21 cellular contexts compared by ENCODE assay signal in genomic region chr17:39661744-39662541, GRCh38. TPM values are rescaled to one million over a fixed set of nuclear protein-coding genes. Genes with fewer than 3 reads are reported as not detected.
DNase-seq lines count a peak whose midpoint lies in the region; ATAC-seq, FAIRE-seq and TF ChIP-seq lines count a peak whose summit lies in the region.
"Had no signal": no experiment of that assay in that cellular context is flagged by ENCODE, and none has a peak within 500 bp of the region (broad histone marks: within the 10 kb centered on the region; RNA-seq: fewer than 3 reads in every experiment).

No MANE protein-coding gene starts in this region.

- H3K27ac ChIP-seq in right atrium auricular region (peak overlapping the region; percentile 89 to 96), upper lobe of right lung (peak overlapping the region; percentile 58)

- H3K27ac Mint-ChIP-seq in WTC11 (no peak overlapping the region), naive B cell (peak overlapping the region in 3 of 6 donors; percentile 52 to 79 (median 59))
- H3K27ac Mint-ChIP-seq: immature natural killer cell, natural killer cell had no signal

- ATAC-seq in left cardiac atrium (no peak), WTC11 (no peak), naive B cell (ENCODE audit: low read depth in 2 of 2) (no peak), upper lobe of right lung (no peak), left lobe of liver (no peak), HG03159 (IDR thresholded peaks at IDR 0.05; ENCODE audit: unreplicated experiment) (no peak)
- ATAC-seq: effector memory CD8-positive, alpha-beta T cell; natural killer cell had no signal

- intact Hi-C loops in left cardiac atrium (cut with DNase I), result no loop called here
- intact Hi-C loops in upper lobe of right lung (cut with DNase I), result no loop called here

- H3K36me3 Mint-ChIP-seq in WTC11, result peaks cover 13% of the 10 kb centered on the region
- peaks cover 0 to 9% of the 10 kb centered on the region in 2 donors for H3K36me3 Mint-ChIP-seq in naive B cell
- H3K36me3 Mint-ChIP-seq: natural killer cell had no signal

- no peak overlapping the region for H3K4me3 ChIP-seq in right atrium auricular region
- H3K4me3 ChIP-seq in upper lobe of right lung, result no peak overlapping the region
- H3K4me3 ChIP-seq: smooth muscle cell had no signal

- no peak overlapping the region for H3K4me3 Mint-ChIP-seq in WTC11
- H3K4me3 Mint-ChIP-seq in naive B cell, result peak overlapping the region in 5 of 8 donors; percentile 34 to 80 (median 52)
- H3K4me3 Mint-ChIP-seq: CD8-positive, alpha-beta memory T cell; effector memory CD8-positive, alpha-beta T cell; immature natural killer cell; natural killer cell had no signal

- H3K9me3 Mint-ChIP-seq in WTC11 (no peaks in the 10 kb centered on the region), naive B cell (no peaks in the 10 kb centered on the region)
- H3K9me3 Mint-ChIP-seq: CD8-positive, alpha-beta memory T cell; effector memory CD8-positive, alpha-beta T cell; immature natural killer cell; natural killer cell had no signal

- peaks cover 0 to 80% of the 10 kb centered on the region in 2 donors for H3K4me1 ChIP-seq in right atrium auricular region
- peaks cover 51% of the 10 kb centered on the region for H3K4me1 ChIP-seq in upper lobe of right lung

- H3K27me3 ChIP-seq in right atrium auricular region (no peaks in the 10 kb centered on the region), upper lobe of right lung (peaks cover 8% of the 10 kb centered on the region)

- DNase-seq in right atrium auricular region (ENCODE audit: low spot score) (no peak), left cardiac atrium (no peak), WTC11 (ENCODE audit: low spot score) (no peak), naive B cell (no peak), upper lobe of right lung (no peak), left lobe of liver (ENCODE audit: low spot score) (no peak), urothelium cell line (ENCODE audit: low spot score) (no peak)
- DNase-seq: activated CD4-positive, alpha-beta T cell treated with anti-CD3 and anti-CD28 coated beads, Interleukin-2, amount 50 U/mL, for 4 hours; aorta; CD8-positive, alpha-beta memory T cell; DMS79; effector memory CD8-positive, alpha-beta T cell; immature natural killer cell; mammary epithelial cell; natural killer cell; NCI-H1048; NCI-H2081 treated with DMSO at 0.1 percent for 48 hours; stimulated activated CD4-positive, alpha-beta T cell treated with anti-CD3 and anti-CD28 coated beads, Interleukin-4, amount 100 ng/mL, for 4 hours had no signal

- H3K36me3 ChIP-seq in right atrium auricular region (peaks cover 25% of the 10 kb centered on the region), upper lobe of right lung (peaks cover 44% of the 10 kb centered on the region)

- peaks cover 48% of the 10 kb centered on the region for H3K4me1 Mint-ChIP-seq in WTC11
- peaks cover 41 to 73% (median 52%) of the 10 kb centered on the region in 3 donors for H3K4me1 Mint-ChIP-seq in naive B cell

- H3K27me3 Mint-ChIP-seq in WTC11 (ENCODE audit: low read depth), result peaks cover 14% of the 10 kb centered on the region
- H3K27me3 Mint-ChIP-seq in naive B cell, result peaks cover 0 to 6% (median 0%) of the 10 kb centered on the region in 3 donors

- H3K9me3 ChIP-seq in right atrium auricular region (no peaks in the 10 kb centered on the region), upper lobe of right lung (no peaks in the 10 kb centered on the region)

- CTCF ChIA-PET in WTC11 (lab: Charles Lee), result interaction anchor here (1.2 to 18.0 kb wide), 5 partner anchors 9 to 114 kb away, joined by 7 to 876 read pairs (median 15); partner anchors contain the start of genes MIEN1 and PPP1R1B

- TF ChIP-seq CTCF in right atrium auricular region (IDR thresholded peaks at IDR 0.05) (no peak), WTC11 (IDR thresholded peaks at IDR 0.05) (no peak), upper lobe of right lung (IDR thresholded peaks at IDR 0.05) (no peak)

- POLR2A ChIA-PET in WTC11 (lab: Charles Lee), result no interaction called here

- no peak for FAIRE-seq in urothelium cell line (lab: Jason Lieb, UNC)

TF ChIP-seq in WTC11, 78 proteins besides CTCF, POLR2A, EP300 and RAD21:
- TF ChIP-seq FOXJ3 (CRISPR knock-in tag; IDR thresholded peaks at IDR 0.05; ENCODE audit: borderline replicate concordance), result no peak
- TF ChIP-seq MAX (CRISPR knock-in tag; IDR thresholded peaks at IDR 0.05), result 0 out of 2 replicates have a peak, but pooled peaks have one; percentile 10

RNA-seq across cellular contexts. Expression of gene TCAP, which starts 3.2 kb away (rescaled TPM):
- 1,000 to 10,000 TPM; 3,380 to 5,284 TPM for total RNA-seq in right atrium auricular region
- total RNA-seq in left cardiac atrium, result 1,000 to 10,000 TPM; 1,910 to 2,797 TPM
- total RNA-seq in WTC11 (2021), result 2.5 to 2.9 TPM (median 2.8 TPM) in 3 replicates
- polyA plus RNA-seq in naive B cell (ENCODE audit: low read depth in 6 of 6), result under 1 TPM in 3 of 6 donors, not detected in 3; 0.12 to 0.25 (median 0.24) TPM
- 5.3 TPM for total RNA-seq in upper lobe of right lung
- 0.55 TPM for total RNA-seq in left lobe of liver
- total RNA-seq: smooth muscle cell had no signal
- polyA plus RNA-seq: CD8-positive, alpha-beta memory T cell; immature natural killer cell had no signal

RNA-seq across cellular contexts. Expression of gene PNMT, which starts 6.3 kb away (rescaled TPM):
- total RNA-seq in right atrium auricular region (10 to 100 TPM; 14.9 to 26.2 TPM), left cardiac atrium (10 to 100 TPM in 1 of 2 donors, 1 to 10 TPM in 1; 9.7 to 11.2 TPM), WTC11 (2021) (2.4 to 3.1 TPM (median 2.7 TPM) in 3 replicates), upper lobe of right lung (4.3 TPM), left lobe of liver (0.45 TPM)
- polyA plus RNA-seq in naive B cell (ENCODE audit: low read depth in 6 of 6), result not detected
- total RNA-seq: CD8-positive, alpha-beta memory T cell; fibroblast of lung; mammary epithelial cell; smooth muscle cell had no signal
- polyA plus RNA-seq: fibroblast of lung, mammary epithelial cell had no signal

RNA-seq across cellular contexts. Expression of gene STARD3, which starts 25.0 kb away (rescaled TPM):
- total RNA-seq in right atrium auricular region (10 to 100 TPM; 18.5 to 22.2 TPM), left cardiac atrium (10 to 100 TPM; 22.8 to 24.8 TPM), WTC11 (2021) (64.9 to 75.3 TPM (median 65.4 TPM) in 3 replicates), upper lobe of right lung (78.2 TPM), left lobe of liver (27.3 TPM)
- 10 to 100 TPM; 30.7 to 53.7 (median 42.0) TPM for polyA plus RNA-seq in naive B cell (ENCODE audit: low read depth in 6 of 6)

RNA-seq across cellular contexts. Expression of gene PGAP3, which starts 25.9 kb away (rescaled TPM):
- total RNA-seq in right atrium auricular region, result 10 to 100 TPM; 14.0 to 21.6 TPM
- 10 to 100 TPM in 1 of 2 donors, 1 to 10 TPM in 1; 9.7 to 18.1 TPM for total RNA-seq in left cardiac atrium
- 24.3 to 25.7 TPM (median 24.9 TPM) in 3 replicates for total RNA-seq in WTC11 (2021)
- polyA plus RNA-seq in naive B cell (ENCODE audit: low read depth in 6 of 6), result 10 to 100 TPM in 2 of 6 donors, 1 to 10 TPM in 4; 7.2 to 18.2 (median 9.1) TPM
- 24.5 TPM for total RNA-seq in upper lobe of right lung
- total RNA-seq in left lobe of liver, result 23.8 TPM

RNA-seq across cellular contexts. Expression of gene PPP1R1B, which starts 35.2 kb away (rescaled TPM):
- total RNA-seq in right atrium auricular region (1 to 10 TPM in 1 of 2 donors, not detected in 1; 6.7 TPM), left cardiac atrium (1 to 10 TPM; 4.0 to 5.3 TPM), WTC11 (2021) (15.0 to 20.5 TPM (median 15.2 TPM) in 3 replicates), upper lobe of right lung (25.1 TPM), left lobe of liver (0.60 TPM)
- polyA plus RNA-seq in naive B cell (ENCODE audit: low read depth in 6 of 6), result under 1 TPM in 1 of 6 donors, not detected in 5; 0.12 TPM
- total RNA-seq: CD8-positive, alpha-beta memory T cell; natural killer cell; smooth muscle cell had no signal
- polyA plus RNA-seq: CD8-positive, alpha-beta memory T cell; immature natural killer cell; smooth muscle cell had no signal

Comparison
In these comparisons a context has a peak if more than half of its experiments do, and no peak if none do; other contexts are left out.
1. RNA of gene TCAP, which starts 3.2 kb away (total RNA-seq): 3,380 to 5,284 TPM in right atrium auricular region and 1,910 to 2,797 TPM in left cardiac atrium; 5.3 TPM in upper lobe of right lung (single experiment), 2.5 to 2.9 TPM in WTC11 and 0.55 TPM in left lobe of liver (single experiment); every median in the first group is over 100 times any median in the second.